1 cellular context compared by ENCODE assay signal in genomic region chr16:48546774-48547173, GRCh38.
TF ChIP-seq lines count a peak whose summit lies in the region.

No MANE protein-coding gene starts in this region.

TF ChIP-seq in HepG2, 621 proteins besides CTCF, POLR2A, EP300 and RAD21 (continued from another document and continues in another):
- TF ChIP-seq MTERF4 (CRISPR knock-in tag; IDR thresholded peaks at IDR 0.05), result no peak
- TF ChIP-seq TBX3 (IDR thresholded peaks at IDR 0.05; ENCODE audit: borderline replicate concordance), result peak; percentile 93; the same call in 1 of the 2 replicates
- TF ChIP-seq ZKSCAN8 (CRISPR knock-in tag; IDR thresholded peaks at IDR 0.05; ENCODE audit: borderline replicate concordance), result peak; percentile 77; the same call in 1 of the 2 replicates
- TF ChIP-seq ZNF7 (CRISPR knock-in tag; IDR thresholded peaks at IDR 0.05), result peak; percentile 34; the same call in 1 of the 2 replicates
- TF ChIP-seq ZNF646 (CRISPR knock-in tag; IDR thresholded peaks at IDR 0.05), result no peak
- TF ChIP-seq ZNF225 (CRISPR knock-in tag; IDR thresholded peaks at IDR 0.05), result no peak
- no peak for TF ChIP-seq ZNF235 (CRISPR knock-in tag; IDR thresholded peaks at IDR 0.05; ENCODE audit: borderline replicate concordance)
- no peak for TF ChIP-seq SOX13 (IDR thresholded peaks at IDR 0.05)
- peak in 1 of 2 experiments; percentile 81; a peak in 2 of 4 replicates for TF ChIP-seq SOX13 (CRISPR knock-in tag; conservative IDR thresholded peaks at IDR 0.05 in 1 of 2, IDR thresholded peaks at IDR 0.05 in 1 of 2)
- no peak for TF ChIP-seq ZSCAN21 (CRISPR knock-in tag; IDR thresholded peaks at IDR 0.05; ENCODE audit: borderline replicate concordance)
- TF ChIP-seq REPIN1 (CRISPR knock-in tag; IDR thresholded peaks at IDR 0.05; ENCODE audit: borderline replicate concordance, low read depth), result no peak
- no peak; the same call in 1 of the 2 replicates for TF ChIP-seq NFIC (IDR thresholded peaks at IDR 0.05; ENCODE audit: low read length)
- TF ChIP-seq KAT8 (CRISPR knock-in tag; IDR thresholded peaks at IDR 0.05), result 0 out of 2 replicates have a peak, but pooled peaks have one; percentile 22
- no peak for TF ChIP-seq ZNF570 (CRISPR knock-in tag; IDR thresholded peaks at IDR 0.05; ENCODE audit: borderline replicate concordance)
- no peak for TF ChIP-seq ZNF557 (CRISPR knock-in tag; IDR thresholded peaks at IDR 0.05)
- TF ChIP-seq ZNF501 (CRISPR knock-in tag; IDR thresholded peaks at IDR 0.05), result no peak
- TF ChIP-seq TSC22D2 (CRISPR knock-in tag; IDR thresholded peaks at IDR 0.05; ENCODE audit: borderline replicate concordance), result no peak
- TF ChIP-seq KDM1A (CRISPR knock-in tag; IDR thresholded peaks at IDR 0.05), result no peak
- TF ChIP-seq SMC3 (IDR thresholded peaks at IDR 0.05; ENCODE audit: low read length), result no peak; the same call in 1 of the 2 replicates
- no peak for TF ChIP-seq BATF2 (CRISPR knock-in tag; IDR thresholded peaks at IDR 0.05)
- no peak for TF ChIP-seq KDM2A (CRISPR knock-in tag; IDR thresholded peaks at IDR 0.05; ENCODE audit: borderline replicate concordance, low read depth)
- no peak for TF ChIP-seq TFDP2 (CRISPR knock-in tag; IDR thresholded peaks at IDR 0.05)
- no peak for TF ChIP-seq FOSL2 (CRISPR knock-in tag; IDR thresholded peaks at IDR 0.05)
- TF ChIP-seq ZNF629 (CRISPR knock-in tag; conservative IDR thresholded peaks at IDR 0.05), result no peak
- TF ChIP-seq ERF (CRISPR knock-in tag; IDR thresholded peaks at IDR 0.05), result peak; percentile 58; the same call in 1 of the 2 replicates
- no peak for TF ChIP-seq ZFP91 (CRISPR knock-in tag; IDR thresholded peaks at IDR 0.05; ENCODE audit: borderline replicate concordance)
- TF ChIP-seq ATF1 (CRISPR knock-in tag; IDR thresholded peaks at IDR 0.05), result no peak
- TF ChIP-seq PHF5A (CRISPR knock-in tag; IDR thresholded peaks at IDR 0.05; ENCODE audit: low read depth, unreplicated experiment), result no peak
- peak; percentile 47 for TF ChIP-seq HDAC2 (CRISPR knock-in tag; IDR thresholded peaks at IDR 0.05)
- TF ChIP-seq ZNF550 (CRISPR knock-in tag; IDR thresholded peaks at IDR 0.05; ENCODE audit: borderline replicate concordance), result no peak
- no peak for TF ChIP-seq HIVEP1 (CRISPR knock-in tag; IDR thresholded peaks at IDR 0.05)
- TF ChIP-seq AKAP8 (CRISPR knock-in tag; IDR thresholded peaks at IDR 0.05), result no peak
- no peak for TF ChIP-seq TERF1 (CRISPR knock-in tag; IDR thresholded peaks at IDR 0.05)
- no peak for TF ChIP-seq GFI1 (CRISPR knock-in tag; IDR thresholded peaks at IDR 0.05; ENCODE audit: borderline replicate concordance)
- TF ChIP-seq RFX1 (IDR thresholded peaks at IDR 0.05), result no peak
- no peak for TF ChIP-seq BRCA1 (CRISPR knock-in tag; IDR thresholded peaks at IDR 0.05)
- no peak for TF ChIP-seq ZNF770 (CRISPR knock-in tag; IDR thresholded peaks at IDR 0.05)
- TF ChIP-seq ZNF335 (CRISPR knock-in tag; IDR thresholded peaks at IDR 0.05), result no peak
- no peak for TF ChIP-seq GMEB2 (CRISPR knock-in tag; IDR thresholded peaks at IDR 0.05; ENCODE audit: low read depth)
- no peak for TF ChIP-seq ZNF44 (CRISPR knock-in tag; IDR thresholded peaks at IDR 0.05)
- TF ChIP-seq HHEX (CRISPR knock-in tag; IDR thresholded peaks at IDR 0.05), result peak; percentile 55; the same call in 1 of the 2 replicates
- no peak for TF ChIP-seq EHMT2 (IDR thresholded peaks at IDR 0.05; ENCODE audit: borderline replicate concordance, low read depth, low read length)
- no peak for TF ChIP-seq ZNF230 (CRISPR knock-in tag; IDR thresholded peaks at IDR 0.05)
- TF ChIP-seq ZFP62 (CRISPR knock-in tag; IDR thresholded peaks at IDR 0.05), result no peak
- no peak for TF ChIP-seq ZNF737 (CRISPR knock-in tag; IDR thresholded peaks at IDR 0.05; ENCODE audit: borderline replicate concordance)
- no peak for TF ChIP-seq PBX2 (CRISPR knock-in tag; IDR thresholded peaks at IDR 0.05)
- TF ChIP-seq HNF4G (IDR thresholded peaks at IDR 0.05; ENCODE audit: borderline replicate concordance, low read depth, low read length), result no peak; the same call in 1 of the 2 replicates
- no peak for TF ChIP-seq HNF4G (CRISPR knock-in tag; IDR thresholded peaks at IDR 0.05; ENCODE audit: borderline replicate concordance, low read depth)
- no peak for TF ChIP-seq ZNF20 (CRISPR knock-in tag; IDR thresholded peaks at IDR 0.05)
- TF ChIP-seq ZNF121 (CRISPR knock-in tag; IDR thresholded peaks at IDR 0.05), result no peak
- TF ChIP-seq RARA (CRISPR knock-in tag; IDR thresholded peaks at IDR 0.05), result peak; percentile 44; the same call in 1 of the 2 replicates
- TF ChIP-seq CAMTA2 (CRISPR knock-in tag; IDR thresholded peaks at IDR 0.05; ENCODE audit: borderline replicate concordance), result no peak
- TF ChIP-seq ZFP90 (CRISPR knock-in tag; IDR thresholded peaks at IDR 0.05; ENCODE audit: borderline replicate concordance), result no peak
- no peak for TF ChIP-seq ZNF253 (CRISPR knock-in tag; IDR thresholded peaks at IDR 0.05; ENCODE audit: borderline replicate concordance)
- no peak for TF ChIP-seq YEATS2 (CRISPR knock-in tag; IDR thresholded peaks at IDR 0.05; ENCODE audit: borderline replicate concordance)
- no peak for TF ChIP-seq SNAI1 (CRISPR knock-in tag; IDR thresholded peaks at IDR 0.05; ENCODE audit: borderline replicate concordance)
